1 cellular context compared by ENCODE assay signal in genomic region chr9:237141-237857, GRCh38.
TF ChIP-seq lines count a peak whose summit lies in the region.

No MANE protein-coding gene starts in this region.

TF ChIP-seq in K562, 482 proteins besides CTCF, POLR2A, EP300 and RAD21 (continues in another document):
- no peak for TF ChIP-seq ZNF407 (IDR thresholded peaks at IDR 0.05; ENCODE audit: low read depth)
- no peak for TF ChIP-seq HDAC1 (IDR thresholded peaks at IDR 0.05)
- no peak for TF ChIP-seq CAMTA2 (CRISPR knock-in tag; conservative IDR thresholded peaks at IDR 0.05)
- TF ChIP-seq KDM1A (IDR thresholded peaks at IDR 0.05): no peak
- TF ChIP-seq CUX1 (CRISPR knock-in tag; IDR thresholded peaks at IDR 0.05): 0 out of 2 replicates have a peak, but pooled peaks have one; percentile 23
- TF ChIP-seq ARID1B (IDR thresholded peaks at IDR 0.05): peak; percentile 61; the same call in 1 of the 2 replicates
- peak; percentile 37; the same call in 1 of the 2 replicates for TF ChIP-seq TEAD4 (IDR thresholded peaks at IDR 0.05; ENCODE audit: low read length)
- no peak for TF ChIP-seq TEAD4 (CRISPR knock-in tag; IDR thresholded peaks at IDR 0.05; ENCODE audit: borderline replicate concordance)
- no peak for TF ChIP-seq RUNX1 (IDR thresholded peaks at IDR 0.05; ENCODE audit: low read depth)
- TF ChIP-seq ELF2 (CRISPR knock-in tag; IDR thresholded peaks at IDR 0.05): no peak
- TF ChIP-seq CREB5 (CRISPR knock-in tag; IDR thresholded peaks at IDR 0.05): no peak
- no peak for TF ChIP-seq XRCC5 (IDR thresholded peaks at IDR 0.05; ENCODE audit: low read depth, low read length)
- TF ChIP-seq ZNF384 (IDR thresholded peaks at IDR 0.05; ENCODE audit: low read depth, low read length): peak; percentile 54; the same call in 1 of the 2 replicates
- 0 out of 2 replicates have a peak, but pooled peaks have one; percentile 16 for TF ChIP-seq SOX6 (IDR thresholded peaks at IDR 0.05)
- no peak for TF ChIP-seq MIER1 (IDR thresholded peaks at IDR 0.05; ENCODE audit: low read depth)
- TF ChIP-seq TAF15 (IDR thresholded peaks at IDR 0.05; ENCODE audit: low read depth, low read length): no peak
- TF ChIP-seq ETV5 (CRISPR knock-in tag; IDR thresholded peaks at IDR 0.05; ENCODE audit: low read depth): peak; percentile 24; the same call in 1 of the 2 replicates
- TF ChIP-seq SMARCA4 (IDR thresholded peaks at IDR 0.05): peak; percentile 63; the same call in 1 of the 2 replicates
- peak; percentile 52; the same call in 1 of the 2 replicates for TF ChIP-seq SMARCE1 (IDR thresholded peaks at IDR 0.05)
- no peak for TF ChIP-seq TAF1 (IDR thresholded peaks at IDR 0.05; ENCODE audit: control insufficient read depth, extremely low read depth, insufficient read depth, low read length, severe bottlenecking)
- TF ChIP-seq DPF2 (IDR thresholded peaks at IDR 0.05): peak; percentile 38; the same call in 1 of the 2 replicates
- TF ChIP-seq ZNF766 (CRISPR knock-in tag; conservative IDR thresholded peaks at IDR 0.05): no peak
- TF ChIP-seq KAT2B (IDR thresholded peaks at IDR 0.05; ENCODE audit: low read depth, low read length): no peak
- no peak for TF ChIP-seq KDM4B (IDR thresholded peaks at IDR 0.05; ENCODE audit: borderline replicate concordance in 2 of 2, low read depth in 1 of 2)
- no peak for TF ChIP-seq PHB2 (IDR thresholded peaks at IDR 0.05; ENCODE audit: low read depth)
- no peak for TF ChIP-seq FOXK2 (conservative IDR thresholded peaks at IDR 0.05 in 1 of 2, IDR thresholded peaks at IDR 0.05 in 1 of 2; ENCODE audit: low read depth in 2 of 2)
- TF ChIP-seq SMAD4 (CRISPR knock-in tag; conservative IDR thresholded peaks at IDR 0.05): peak; percentile 41; the same call in 1 of the 2 replicates
- no peak for TF ChIP-seq IFI16 (CRISPR knock-in tag; IDR thresholded peaks at IDR 0.05)
- TF ChIP-seq NELFE (IDR thresholded peaks at IDR 0.05; ENCODE audit: insufficient read depth, insufficient read length): no peak
- TF ChIP-seq HMG20B (CRISPR knock-in tag; IDR thresholded peaks at IDR 0.05): no peak
- no peak for TF ChIP-seq ZNF592 (IDR thresholded peaks at IDR 0.05)
- TF ChIP-seq MTA2 (IDR thresholded peaks at IDR 0.05; ENCODE audit: low read depth): no peak
- TF ChIP-seq PHF8 (IDR thresholded peaks at IDR 0.05; ENCODE audit: borderline replicate concordance, low read length): no peak
- TF ChIP-seq ZNF584 (CRISPR knock-in tag; IDR thresholded peaks at IDR 0.05; ENCODE audit: low read depth): 0 out of 2 replicates have a peak, but pooled peaks have one; percentile 14
- no peak for TF ChIP-seq BRF1 (IDR thresholded peaks at IDR 0.05; ENCODE audit: borderline replicate concordance, extremely low read depth, insufficient read length)
- no peak for TF ChIP-seq ZFX (CRISPR knock-in tag; IDR thresholded peaks at IDR 0.05)
- peak; percentile 80; the same call in 1 of the 2 replicates for TF ChIP-seq ZKSCAN1 (IDR thresholded peaks at IDR 0.05; ENCODE audit: low read depth, low read length)
- TF ChIP-seq TAL1 (IDR thresholded peaks at IDR 0.05): 0 out of 2 replicates have a peak, but pooled peaks have one; percentile 11
- TF ChIP-seq GABPA (tag; conservative IDR thresholded peaks at IDR 0.05; ENCODE audit: low read depth): peak; percentile 60
- TF ChIP-seq CBX1 (IDR thresholded peaks at IDR 0.05; ENCODE audit: low read depth): no peak
- TF ChIP-seq TSC22D4 (tag; IDR thresholded peaks at IDR 0.05): no peak
- no peak for TF ChIP-seq TFAP4 (CRISPR knock-in tag; IDR thresholded peaks at IDR 0.05; ENCODE audit: borderline replicate concordance)
- no peak for TF ChIP-seq FOXK1 (CRISPR knock-in tag; IDR thresholded peaks at IDR 0.05; ENCODE audit: borderline replicate concordance)
- no peak for TF ChIP-seq USF2 (CRISPR knock-in tag; IDR thresholded peaks at IDR 0.05)
- TF ChIP-seq RBM17 (IDR thresholded peaks at IDR 0.05; ENCODE audit: borderline replicate concordance, low read depth, low read length): no peak
- TF ChIP-seq SMARCB1 (IDR thresholded peaks at IDR 0.05; ENCODE audit: insufficient read length, low read depth): no peak
